In genomic region chr1:228497817-228498216, GRCh38 we compare ENCODE assay signal across 17 cellular contexts. TPM values are rescaled to one million over a fixed set of nuclear protein-coding genes. Genes with fewer than 3 reads are reported as not detected.
DNase-seq lines count a peak whose midpoint lies in the region; ATAC-seq, FAIRE-seq and TF ChIP-seq lines count a peak whose summit lies in the region.
"Had no signal": no experiment of that assay in that cellular context is flagged by ENCODE, and none has a peak within 500 bp of the region (broad histone marks: within the 10 kb centered on the region; RNA-seq: fewer than 3 reads in every experiment).

No MANE protein-coding gene starts in this region.

- 73% methylated on average over 8 of the region's 8 CpGs for WGBS in K562 (ENCODE audit: insufficient coverage, low coverage, missing lambda C conversion rate)

- peak; percentile 54 for DNase-seq in activated effector memory CD4-positive, alpha-beta T cell treated with anti-CD3 and anti-CD28 coated beads, Interleukin-2, amount 50 U/mL, for 16 hours
- no peak for DNase-seq in activated effector memory CD4-positive, alpha-beta T cell treated with Interleukin-2 at 50 U/mL for 16 hours
- DNase-seq in K562 (ENCODE audit: extremely low read depth in 1 of 4, low spot score in 3 of 4) (no peak), ureter (ENCODE audit: low spot score) (peak; percentile 22), NCI-H345 treated with DMSO at 0.1 percent for 48 hours (lab: John Stamatoyannopoulos, UW; ENCODE audit: unreplicated experiment) (no peak)
- DNase-seq: 8988T; AML-193; Caco-2; CD8-positive, alpha-beta memory T cell; DND-41; GDM1; GOT3; H9 had no signal

- H3K27me3 ChIP-seq in K562 (ENCODE audit: control insufficient read depth in 2 of 2, insufficient read depth in 2 of 2, low read length in 2 of 2), result no peaks in the 10 kb centered on the region
- no peaks in the 10 kb centered on the region for H3K27me3 ChIP-seq in neural cell (ENCODE audit: insufficient read depth, low read depth, low read length)
- H3K27me3 ChIP-seq: BLaER1 had no signal

- no peak for TF ChIP-seq POLR2A in K562 (conservative IDR thresholded peaks at IDR 0.05)

- no peaks in the 10 kb centered on the region for H3K9me1 ChIP-seq in K562 (ENCODE audit: control insufficient read depth, insufficient read depth, low read length)

- no peak overlapping the region for H3K27ac ChIP-seq in K562 (ENCODE audit: extremely low read depth, low read depth, low read length)
- H3K27ac ChIP-seq in neural cell (ENCODE audit: low read length), result no peak overlapping the region
- H3K27ac ChIP-seq: BLaER1 had no signal

- CTCF ChIA-PET in K562 (lab: Yijun Ruan, JAX; ENCODE audit: low intra/inter-chr PET ratio), result no interaction called here

- TF ChIP-seq RAD21 in K562 (CRISPR knock-in tag; conservative IDR thresholded peaks at IDR 0.05 in 1 of 2, IDR thresholded peaks at IDR 0.05 in 1 of 2), result no peak
- TF ChIP-seq RAD21 in neural cell (conservative IDR thresholded peaks at IDR 0.05), result no peak

- TF ChIP-seq EP300 in K562 (IDR thresholded peaks at IDR 0.05; ENCODE audit: low read length) (no peak), neural cell (conservative IDR thresholded peaks at IDR 0.05; ENCODE audit: poor library complexity, severe bottlenecking) (no peak)

- in situ Hi-C loops in K562 (cut with MboI), result no loop called here

- H3F3A ChIP-seq in neural cell (ENCODE audit: insufficient read depth, low read length, poor library complexity, severe bottlenecking), result no peaks in the 10 kb centered on the region

- H3K4me2 ChIP-seq in K562 (ENCODE audit: insufficient read depth, low read length) (no peak overlapping the region), neural cell (ENCODE audit: low read length) (no peak overlapping the region)
- H3K4me2 ChIP-seq: BLaER1 had no signal

- no peak for ATAC-seq in K562
- no peak for ATAC-seq in HG03139 (IDR thresholded peaks at IDR 0.05; ENCODE audit: unreplicated experiment)

- TF ChIP-seq CTCF in K562 (IDR thresholded peaks at IDR 0.05 in 2 of 3, conservative IDR thresholded peaks at IDR 0.05 in 1 of 3; ENCODE audit: insufficient read depth in 2 of 3, low read depth in 1 of 3, low read length in 3 of 3) (no peak), neural cell (IDR thresholded peaks at IDR 0.05; ENCODE audit: poor library complexity, severe bottlenecking) (no peak)

- FAIRE-seq in K562 (lab: Jason Lieb, UNC), result no peak
- FAIRE-seq: GM12892 had no signal

- no TSS peak for BruUV-seq in K562 (replicated peaks; lab: Mats Ljungman, UMichigan)

- no peaks in the 10 kb centered on the region for H4K20me1 ChIP-seq in K562 (replicated peaks; ENCODE audit: control insufficient read depth, insufficient read depth, low read length)
- H4K20me1 ChIP-seq in neural cell (ENCODE audit: insufficient read depth), result no peaks in the 10 kb centered on the region

- POLR2A ChIA-PET in K562 (lab: Yijun Ruan, JAX), result interaction anchor here (0.6 to 1.9 kb wide), 11 partner anchors 9 to 420 kb away, joined by 3 to 6 read pairs (median 3); partner anchors contain the start of gene RNF187

- peak overlapping the region in 1 of 2 experiments; percentile 47; a peak in 2 of 4 replicates for H3K9ac ChIP-seq in K562 (ENCODE audit: insufficient read depth in 1 of 2, low read depth in 2 of 2, low read length in 2 of 2)
- no peak overlapping the region for H3K9ac ChIP-seq in neural cell (ENCODE audit: low read length)
- H3K9ac ChIP-seq: BLaER1 had no signal

- H3K79me2 ChIP-seq in K562 (ENCODE audit: control insufficient read depth, insufficient read depth, low read length), result no peaks in the 10 kb centered on the region
- H3K79me2 ChIP-seq in neural cell (replicated peaks; ENCODE audit: insufficient read depth, low read length), result no peaks in the 10 kb centered on the region

- no peaks in the 10 kb centered on the region for H3K9me3 ChIP-seq in K562 (replicated peaks; ENCODE audit: control insufficient read depth, insufficient read depth, low read depth, low read length)
- no peaks in the 10 kb centered on the region for H3K9me3 ChIP-seq in neural cell (ENCODE audit: low read length)
- H3K9me3 ChIP-seq: BLaER1, Caco-2 had no signal

- H3K4me3 ChIP-seq in K562 (no peak overlapping the region), neural cell (ENCODE audit: low read length) (no peak overlapping the region)
- H3K4me3 ChIP-seq: BLaER1 had no signal

- no peak overlapping the region for H2AFZ ChIP-seq in K562 (ENCODE audit: low read depth, low read length)
- H2AFZ ChIP-seq in neural cell (ENCODE audit: low read depth, low read length), result no peak overlapping the region

- intact Hi-C loops in K562 (cut with micrococcal nuclease), result no loop called here

- peaks cover 23% of the 10 kb centered on the region; the same call in 1 of the 3 replicates for H3K36me3 ChIP-seq in K562 (ENCODE audit: control insufficient read depth, insufficient read depth, low read length)
- H3K36me3 ChIP-seq in neural cell (ENCODE audit: insufficient read depth, low read length), result no peaks in the 10 kb centered on the region

- H3K4me1 ChIP-seq in K562 (replicated peaks in 1 of 2; ENCODE audit: control insufficient read depth in 2 of 2, insufficient read depth in 2 of 2, low read length in 2 of 2), result peaks cover 25 to 30% of the 10 kb centered on the region in 2 experiments; a peak in 4 of 5 replicates
- H3K4me1 ChIP-seq: Caco-2 had no signal

- H3K9me2 ChIP-seq in neural cell (ENCODE audit: insufficient read depth, low read length), result no peaks in the 10 kb centered on the region

TF ChIP-seq in K562, 482 proteins besides CTCF, POLR2A, EP300 and RAD21 (continues in another document):
- TF ChIP-seq POLR2AphosphoS2 (IDR thresholded peaks at IDR 0.05; ENCODE audit: low read length), result peak; percentile 54; the same call in 1 of the 2 replicates
- 0 out of 2 replicates have a peak, but pooled peaks have one; percentile 20 for TF ChIP-seq ZNF830 (CRISPR knock-in tag; IDR thresholded peaks at IDR 0.05)
- no peak for TF ChIP-seq MEIS2 (IDR thresholded peaks at IDR 0.05; ENCODE audit: partially characterized antibody)

TF ChIP-seq in neural cell, 6 proteins besides CTCF, POLR2A, EP300 and RAD21:
- peak; percentile 13 for TF ChIP-seq POLR2AphosphoS5 (IDR thresholded peaks at IDR 0.05)
- no peak for TF ChIP-seq EZH2 (IDR thresholded peaks at IDR 0.05; ENCODE audit: borderline replicate concordance, insufficient read depth, low read length, poor library complexity, severe bottlenecking)

RNA-seq across cellular contexts. Expression of gene RNF187, which starts 10.6 kb away (rescaled TPM):
- 15.0 and 31.2 TPM in 2 replicates for total RNA-seq in K562 (2011; cell fraction: chromatin; rRNA removed; ENCODE audit: low replicate concordance)
- total RNA-seq in K562 (2011; cell fraction: nucleolus; rRNA removed), result 24.3 and 25.7 TPM in 2 replicates
- total RNA-seq in K562 (2011; cell fraction: nucleoplasm; rRNA removed), result 24.3 and 28.9 TPM in 2 replicates
- 44.1 and 53.7 TPM in 2 replicates for total RNA-seq in K562 (2014; rRNA removed)
- 32.0 and 40.3 TPM in 2 replicates for total RNA-seq in K562 (2014; rRNA removed; fragmentation: Illumina TruSeq; extraction: Trizol)
- total RNA-seq in K562 (2015; rRNA removed; fragmentation: Illumina TruSeq; extraction: Trizol), result 36.8 and 38.1 TPM in 2 replicates
- total RNA-seq in K562 (2021), result 114 and 119 TPM in 2 replicates
- 45.6 and 52.7 TPM in 2 replicates for polyA plus RNA-seq in K562 (2011; rRNA removed)
- 69.5 and 81.8 TPM in 2 replicates for polyA plus RNA-seq in K562 (2011; cell fraction: cytosol; rRNA removed)
- 23.0 and 28.0 TPM in 2 replicates for polyA plus RNA-seq in K562 (2011; cell fraction: nucleus; rRNA removed)
- polyA plus RNA-seq in K562 (2012), result 80.6 and 187 TPM in 2 replicates
- 53.9 and 60.8 TPM in 2 replicates for polyA plus RNA-seq in K562 (2014; fragmentation: Illumina TruSeq; extraction: Trizol)
- 1 to 10 TPM; 2.3 to 3.2 TPM for polyA plus RNA-seq in K562 (2014; fragmentation: Nextera tagmentation; extraction: Ambion mirVana)
- 41.9 and 42.2 TPM in 2 replicates for polyA plus RNA-seq in K562 (2014; rRNA removed)
- 42.6 and 50.7 TPM in 2 replicates for polyA minus RNA-seq in K562 (2011; rRNA and poly(A)+ RNA removed)
- polyA minus RNA-seq in K562 (2011; cell fraction: cytosol; rRNA and poly(A)+ RNA removed), result 44.9 and 65.3 TPM in 2 replicates
- polyA minus RNA-seq in K562 (2011; cell fraction: nucleus; rRNA and poly(A)+ RNA removed), result 7.5 and 16.1 TPM in 2 replicates
- 73.6 and 83.2 TPM in 2 replicates for polyA plus RNA-seq in neural cell
- polyA minus RNA-seq in neural cell, result 49.4 and 61.4 TPM in 2 replicates
- 104 TPM for total RNA-seq in ureter

Comparison
In these comparisons a context has a peak if more than half of its experiments do, and no peak if none do; other contexts are left out.
1. DNase-seq: peak in activated effector memory CD4-positive, alpha-beta T cell treated with anti-CD3 and anti-CD28 coated beads, Interleukin-2, amount 50 U/mL, for 16 hours (single experiment) and ureter (single experiment); none in activated effector memory CD4-positive, alpha-beta T cell treated with Interleukin-2 at 50 U/mL for 16 hours (single experiment), K562 (0 of 4) and NCI-H345 treated with DMSO at 0.1 percent for 48 hours (single experiment).